In the genomic region with DNA sequence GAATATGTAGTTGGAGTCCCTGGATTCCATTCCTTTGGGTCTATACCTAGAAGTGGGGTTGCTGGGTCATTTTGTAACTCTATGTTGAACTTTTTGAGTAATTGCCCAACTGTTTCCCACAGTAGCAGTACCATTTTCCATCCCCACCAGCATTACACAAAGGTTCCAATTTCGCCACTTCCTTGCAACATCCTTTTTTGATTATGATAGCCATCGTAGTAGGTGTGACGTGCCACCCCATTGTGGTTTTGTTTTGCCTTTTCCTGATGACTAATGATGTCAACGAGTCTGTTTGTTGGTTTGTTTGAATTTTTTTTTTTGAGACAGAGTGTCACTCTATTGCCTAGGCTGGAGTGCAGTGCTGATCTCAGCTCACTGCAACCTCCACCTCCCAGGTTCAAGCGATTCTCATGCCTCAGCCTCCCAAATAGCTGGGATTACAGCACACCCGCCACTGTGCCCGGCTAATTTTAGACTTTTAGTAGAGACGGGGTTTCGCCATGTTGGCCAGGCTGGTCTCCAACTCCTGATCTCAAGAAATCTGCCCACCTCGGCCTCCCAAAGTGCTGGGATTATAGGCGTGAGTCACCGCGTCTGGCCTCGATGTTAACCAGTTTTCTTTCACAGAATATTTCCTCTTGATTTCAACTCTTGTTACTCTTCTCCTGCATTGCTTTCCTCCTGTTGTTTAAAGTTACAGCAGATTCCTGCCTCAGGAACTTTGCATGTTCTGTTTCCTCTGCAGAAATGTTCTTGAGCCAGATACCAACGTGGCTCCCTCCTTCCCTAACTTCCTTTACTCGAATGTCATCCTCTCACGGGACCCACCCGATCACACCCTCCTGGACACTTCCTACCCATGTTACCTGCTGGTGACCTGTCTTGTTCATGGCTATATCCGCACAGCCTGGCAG, we compare ENCODE assay signal across 10 cellular contexts. TPM values are rescaled to one million over a fixed set of nuclear protein-coding genes. Genes with fewer than 3 reads are reported as not detected.
A peak's percentile ranks its signal among the peaks of the same experiment; 100 is the strongest.
DNase-seq lines count a peak whose midpoint lies in the region; ATAC-seq and TF ChIP-seq lines count a peak whose summit lies in the region.
"Had no signal": no experiment of that assay in that cellular context is flagged by ENCODE, and none has a peak within 500 bp of the region (broad histone marks: within the 10 kb centered on the region; RNA-seq: fewer than 3 reads in every experiment).

No MANE protein-coding gene starts in this region.

- TF ChIP-seq CTCF in neutrophil (IDR thresholded peaks at IDR 0.05) = peak; percentile 5

- H3K4me3 ChIP-seq in neutrophil (ENCODE audit: low read depth in 1 of 2, low read length in 1 of 2) = peak overlapping the region; percentile 30 to 35

- DNase-seq in H4 (ENCODE audit: low spot score) (peak; percentile 93), SIG-M5 (lab: John Stamatoyannopoulos, UW) (peak; percentile 91), GM19240 (ENCODE audit: insufficient read length, low spot score) (no peak), NCI-H1092 treated with DMSO at 0.1 percent for 48 hours (lab: John Stamatoyannopoulos, UW) (no peak), NCI-H187 (lab: John Stamatoyannopoulos, UW) (no peak)
- DNase-seq: IMR-90, RPMI8226 had no signal

- H3K27me3 ChIP-seq in neutrophil = peaks cover 15% of the 10 kb centered on the region

- H3K4me1 ChIP-seq in neutrophil (ENCODE audit: control insufficient read depth in 1 of 2, insufficient read depth in 1 of 2, low read depth in 1 of 2, low read length in 1 of 2) = peaks cover 54% of the 10 kb centered on the region in 2 experiments

- no peak for ATAC-seq in HG03442 (IDR thresholded peaks at IDR 0.05; ENCODE audit: unreplicated experiment)

- H3K27ac ChIP-seq in angular gyrus (ENCODE audit: low read depth, low read length) = peak overlapping the region; percentile 100
- peak overlapping the region; percentile 96 for H3K27ac ChIP-seq in neutrophil

- H3K36me3 ChIP-seq in neutrophil = no peaks in the 10 kb centered on the region

- H3K9me3 ChIP-seq in neutrophil = no peaks in the 10 kb centered on the region

RNA-seq across cellular contexts. Expression of a gene that starts 3.6 kb away (rescaled TPM):
- total RNA-seq in H4 (2014; rRNA removed; shearing (Covaris generic)) = 0.31 TPM in 1 of 2 replicates, not detected in the other

RNA-seq across cellular contexts. Expression of a gene that starts 23.5 kb away (rescaled TPM):
- total RNA-seq in H4 (2014; rRNA removed; shearing (Covaris generic)) = 31.9 and 37.5 TPM in 2 replicates

RNA-seq across cellular contexts. Expression of a gene that starts 30.0 kb away (rescaled TPM):
- 3.9 and 5.8 TPM in 2 replicates for total RNA-seq in H4 (2014; rRNA removed; shearing (Covaris generic))

RNA-seq across cellular contexts. Expression of a gene that starts 43.1 kb away (rescaled TPM):
- 32.5 and 41.4 TPM in 2 replicates for total RNA-seq in H4 (2014; rRNA removed; shearing (Covaris generic))

Comparison
In these comparisons a context has a peak if more than half of its experiments do, and no peak if none do; other contexts are left out.
1. DNase-seq: peak in H4 (single experiment) and SIG-M5 (single experiment); none in GM19240 (single experiment), NCI-H1092 treated with DMSO at 0.1 percent for 48 hours (single experiment) and NCI-H187 (0 of 2).